Comparison of ENCODE assay signal across 12 cellular contexts in genomic region chr18:10912790-10913560, GRCh38.
A peak's percentile ranks its signal among the peaks of the same experiment; 100 is the strongest.
DNase-seq lines count a peak whose midpoint lies in the region; ATAC-seq, FAIRE-seq and TF ChIP-seq lines count a peak whose summit lies in the region.
"Had no signal": no experiment of that assay in that cellular context is flagged by ENCODE, and none has a peak within 500 bp of the region (broad histone marks: within the 10 kb centered on the region; RNA-seq: fewer than 3 reads in every experiment).

No MANE protein-coding gene starts in this region.

- H3K4me2 ChIP-seq in IMR-90 (ENCODE audit: low read depth, low read length) = no peak overlapping the region
- peak overlapping the region; percentile 24 for H3K4me2 ChIP-seq in endothelial cell of umbilical vein (ENCODE audit: insufficient read depth, low read length)
- H3K4me2 ChIP-seq: PC-9 had no signal

- peak overlapping the region; percentile 64; the same call in 1 of the 2 replicates for H2AK5ac ChIP-seq in IMR-90 (ENCODE audit: low read depth, low read length)

- H3K27ac Mint-ChIP-seq in stimulated activated naive CD8-positive, alpha-beta T cell treated with anti-CD3 and anti-CD28 coated beads, Interleukin-15, amount 100 ng/mL, for 72 hours = no peak overlapping the region
- H3K27ac Mint-ChIP-seq: activated naive CD4-positive, alpha-beta T cell treated with anti-CD3 and anti-CD28 coated beads, Interleukin-2, amount 50 U/mL, for 24 hours had no signal

- TF ChIP-seq CTCF in IMR-90 (conservative IDR thresholded peaks at IDR 0.05; ENCODE audit: low read depth, low read length) (no peak), endothelial cell of umbilical vein (IDR thresholded peaks at IDR 0.05; ENCODE audit: extremely low read depth in 1 of 2, insufficient read depth in 1 of 2, low read depth in 1 of 2, low read length in 2 of 2) (no peak), GM13976 (IDR thresholded peaks at IDR 0.05; ENCODE audit: borderline replicate concordance, control extremely low read depth, extremely low read depth, insufficient read depth, missing control alignments) (no peak)

- H4K5ac ChIP-seq in IMR-90 (ENCODE audit: low read depth, low read length) = no peak overlapping the region

- H3K9me3 ChIP-seq in IMR-90 (ENCODE audit: control insufficient read depth, insufficient read depth, low read length) = no peaks in the 10 kb centered on the region
- no peaks in the 10 kb centered on the region for H3K9me3 ChIP-seq in endothelial cell of umbilical vein (replicated peaks; ENCODE audit: control insufficient read depth, insufficient read depth, low read length)

- H4K8ac ChIP-seq in IMR-90 (ENCODE audit: low read depth in 2 of 2, low read length in 2 of 2) = peak overlapping the region in 1 of 2 experiments; percentile 5; a peak in 1 of 4 replicates

- no peak overlapping the region for H3K9ac ChIP-seq in IMR-90 (ENCODE audit: low read depth, low read length)
- peak overlapping the region; percentile 55 for H3K9ac ChIP-seq in endothelial cell of umbilical vein (replicated peaks; ENCODE audit: extremely low read depth, insufficient read depth, low read length)

- no peaks in the 10 kb centered on the region for H3K27me3 Mint-ChIP-seq in stimulated activated naive CD8-positive, alpha-beta T cell treated with anti-CD3 and anti-CD28 coated beads, Interleukin-15, amount 100 ng/mL, for 72 hours
- H3K27me3 Mint-ChIP-seq: activated naive CD4-positive, alpha-beta T cell treated with anti-CD3 and anti-CD28 coated beads, Interleukin-2, amount 50 U/mL, for 24 hours had no signal

- H3K4ac ChIP-seq in IMR-90 (ENCODE audit: low read depth, low read length) = peak overlapping the region; percentile 85; the same call in 1 of the 2 replicates

- BruUV-seq in IMR-90 (replicated peaks; lab: Mats Ljungman, UMichigan) (no TSS peak), endothelial cell of umbilical vein (replicated peaks; lab: Mats Ljungman, UMichigan) (TSS peak; percentile 45)

- H3K27me3 ChIP-seq in IMR-90 (ENCODE audit: control insufficient read depth, insufficient read depth, low read length) (no peaks in the 10 kb centered on the region), endothelial cell of umbilical vein (ENCODE audit: control insufficient read depth in 2 of 2, insufficient read depth in 2 of 2, low read length in 2 of 2) (no peaks in the 10 kb centered on the region)

- CTCF ChIA-PET in IMR-90 (lab: Yijun Ruan, JAX) = interaction anchor here (0.6 kb wide), 1 partner anchor 361 kb away, joined by 5 read pairs; no protein-coding TSS in a partner anchor
- CTCF ChIA-PET in endothelial cell of umbilical vein (lab: Charles Lee) = interaction anchor here (0.6 to 1.1 kb wide), 3 partner anchors 10 to 128 kb away, joined by 3 to 6 read pairs (median 4); no protein-coding TSS in a partner anchor

- H3K4me3 ChIP-seq in IMR-90 (ENCODE audit: insufficient read depth, low read depth, low read length) = no peak overlapping the region
- H3K4me3 ChIP-seq in endothelial cell of umbilical vein (replicated peaks in 1 of 3; ENCODE audit: insufficient read depth in 1 of 3, low read depth in 1 of 3, low read length in 3 of 3) = no peak overlapping the region
- H3K4me3 ChIP-seq: PC-9 had no signal

- H3K36me3 ChIP-seq in IMR-90 (ENCODE audit: control insufficient read depth, insufficient read depth, low read length) (peaks cover 2% of the 10 kb centered on the region; the same call in 1 of the 2 replicates), endothelial cell of umbilical vein (ENCODE audit: control insufficient read depth in 2 of 2, extremely low read depth in 1 of 2, insufficient read depth in 2 of 2, low read length in 2 of 2) (no peaks in the 10 kb centered on the region)

- peak; percentile 24 for ATAC-seq in IMR-90 (ENCODE audit: low read depth)
- no peak for ATAC-seq in stimulated activated naive CD8-positive, alpha-beta T cell treated with anti-CD3 and anti-CD28 coated beads, Interleukin-15, amount 100 ng/mL, for 72 hours
- no peak for ATAC-seq in SK-N-SH treated with all-trans-retinoic acid at 6 μM for 48 hours

- no peak overlapping the region for H2AK9ac ChIP-seq in IMR-90 (replicated peaks; ENCODE audit: low read depth, low read length, poor library complexity)

- H3K56ac ChIP-seq in IMR-90 (ENCODE audit: extremely low read depth, insufficient read depth, low read length) = no peak overlapping the region

- no peak overlapping the region for H4K91ac ChIP-seq in IMR-90 (ENCODE audit: insufficient read depth, low read depth, low read length)

- TF ChIP-seq POLR2A in IMR-90 (IDR thresholded peaks at IDR 0.05; ENCODE audit: low read depth, low read length) = no peak
- TF ChIP-seq POLR2A in endothelial cell of umbilical vein (IDR thresholded peaks at IDR 0.05; ENCODE audit: low read depth, low read length) = no peak

- H3K27ac ChIP-seq in IMR-90 (ENCODE audit: insufficient read depth, low read length) (peak overlapping the region; percentile 68), endothelial cell of umbilical vein (ENCODE audit: insufficient read depth, low read depth, low read length) (peak overlapping the region; percentile 98)
- H3K27ac ChIP-seq: PC-9 had no signal

- POLR2A ChIA-PET in IMR-90 (lab: Charles Lee; ENCODE audit: unreplicated experiment) = interaction anchor here (0.6 to 0.7 kb wide), 2 partner anchors 10 to 281 kb away, joined by 4 to 5 read pairs; no protein-coding TSS in a partner anchor
- POLR2A ChIA-PET in endothelial cell of umbilical vein (lab: Charles Lee) = no interaction called here

- H3K18ac ChIP-seq in IMR-90 (ENCODE audit: low read depth, low read length) = no peak overlapping the region; the same call in 1 of the 2 replicates

- in situ Hi-C loops in IMR-90 (cut with MboI; ENCODE audit: low sequenced_read_pairs) = no loop called here
- in situ Hi-C loops in GM13976 (cut with MboI; ENCODE audit: low sequenced_read_pairs, unreplicated experiment) = no loop called here

- dilution Hi-C loops in IMR-90 (cut with HindIII; ENCODE audit: low sequenced_read_pairs, unreplicated experiment) = no loop called here
- dilution Hi-C loops in endothelial cell of umbilical vein (cut with MboI; ENCODE audit: extremely low pct_ligation_motif_present, low sequenced_read_pairs) = no loop called here

- H2AFZ ChIP-seq in IMR-90 (replicated peaks; ENCODE audit: low read length, poor library complexity) (no peak overlapping the region), endothelial cell of umbilical vein (ENCODE audit: low read depth, low read length) (peak overlapping the region; percentile 44)
- H2AFZ ChIP-seq: PC-9 had no signal

- no peaks in the 10 kb centered on the region for H3K79me1 ChIP-seq in IMR-90 (ENCODE audit: low read depth in 1 of 2, low read length in 2 of 2)

- intact Hi-C loops in IMR-90 (cut with micrococcal nuclease) (no loop called here), endothelial cell of umbilical vein (cut with micrococcal nuclease) (loop anchor here (1.0 to 5.0 kb wide), 2 partner anchors 14 to 51 kb away; no protein-coding TSS in a partner anchor)

- DNase-seq in A172 (ENCODE audit: low spot score) = peak; percentile 40
- peak; percentile 79 for DNase-seq in IMR-90
- peak; percentile 97 for DNase-seq in endothelial cell of umbilical vein (ENCODE audit: low read depth, low spot score)
- peak; percentile 80 for DNase-seq in myocyte (ENCODE audit: low read depth)
- DNase-seq in SKM-1 (lab: John Stamatoyannopoulos, UW; ENCODE audit: unreplicated experiment) = no peak
- DNase-seq in stimulated activated naive CD8-positive, alpha-beta T cell treated with anti-CD3 and anti-CD28 coated beads, Interleukin-15, amount 100 ng/mL, for 72 hours = no peak
- no peak for DNase-seq in GM13976 (ENCODE audit: low spot score)
- DNase-seq: MV-4-11, NCI-H345, PC-9 had no signal

- no CpG with 5 or more reads among the region's 6 CpGs for WGBS in IMR-90 (ENCODE audit: extremely low coverage in 2 of 2, insufficient read length in 1 of 2), 2 experiments

- H2BK20ac ChIP-seq in IMR-90 (ENCODE audit: low read depth, low read length) = no peak overlapping the region; the same call in 1 of the 2 replicates

- peak overlapping the region; percentile 86 for H3K14ac ChIP-seq in IMR-90 (replicated peaks; ENCODE audit: low read depth, low read length)

- no peak overlapping the region for H2BK5ac ChIP-seq in IMR-90 (ENCODE audit: low read depth, low read length, poor library complexity, severe bottlenecking)

- TF ChIP-seq RAD21 in IMR-90 (IDR thresholded peaks at IDR 0.05; ENCODE audit: low read length) = no peak

- H3K4me1 ChIP-seq in IMR-90 (ENCODE audit: control insufficient read depth, insufficient read depth, low read length) (peaks cover 2% of the 10 kb centered on the region; the same call in 1 of the 2 replicates), endothelial cell of umbilical vein (ENCODE audit: control insufficient read depth, extremely low read depth, insufficient read depth, low read length) (peaks cover 19% of the 10 kb centered on the region)

- H2BK15ac ChIP-seq in IMR-90 (ENCODE audit: low read depth, low read length) = peak overlapping the region; percentile 90; the same call in 1 of the 3 replicates

- H3K4me3 Mint-ChIP-seq in stimulated activated naive CD8-positive, alpha-beta T cell treated with anti-CD3 and anti-CD28 coated beads, Interleukin-15, amount 100 ng/mL, for 72 hours = no peak overlapping the region
- H3K4me3 Mint-ChIP-seq: activated naive CD4-positive, alpha-beta T cell treated with anti-CD3 and anti-CD28 coated beads, Interleukin-2, amount 50 U/mL, for 24 hours had no signal

- FAIRE-seq in endothelial cell of umbilical vein (lab: Jason Lieb, UNC) = peak; percentile 92

- H3K23ac ChIP-seq in IMR-90 (ENCODE audit: low read depth, low read length) = peak overlapping the region; percentile 29; the same call in 1 of the 2 replicates

- H3K4me1 Mint-ChIP-seq in stimulated activated naive CD8-positive, alpha-beta T cell treated with anti-CD3 and anti-CD28 coated beads, Interleukin-15, amount 100 ng/mL, for 72 hours = no peaks in the 10 kb centered on the region
- H3K4me1 Mint-ChIP-seq: activated naive CD4-positive, alpha-beta T cell treated with anti-CD3 and anti-CD28 coated beads, Interleukin-2, amount 50 U/mL, for 24 hours had no signal

- no peaks in the 10 kb centered on the region for H3K9me1 ChIP-seq in IMR-90 (ENCODE audit: insufficient read depth, low read length)
- H3K9me1 ChIP-seq in endothelial cell of umbilical vein (replicated peaks; ENCODE audit: control insufficient read depth, extremely low read depth, insufficient read depth, low read length) = no peaks in the 10 kb centered on the region

- no peaks in the 10 kb centered on the region for H4K20me1 ChIP-seq in IMR-90 (ENCODE audit: insufficient read depth, low read length)
- H4K20me1 ChIP-seq in endothelial cell of umbilical vein (replicated peaks; ENCODE audit: control insufficient read depth, extremely low read depth, insufficient read depth, low read length) = no peaks in the 10 kb centered on the region

- peaks cover 0 to 6% of the 10 kb centered on the region in 2 donors for H3K9me3 Mint-ChIP-seq in stimulated activated naive CD8-positive, alpha-beta T cell treated with anti-CD3 and anti-CD28 coated beads, Interleukin-15, amount 100 ng/mL, for 72 hours
- H3K9me3 Mint-ChIP-seq: activated naive CD4-positive, alpha-beta T cell treated with anti-CD3 and anti-CD28 coated beads, Interleukin-2, amount 50 U/mL, for 24 hours had no signal

- no peaks in the 10 kb centered on the region for H3K79me2 ChIP-seq in endothelial cell of umbilical vein (ENCODE audit: control insufficient read depth, insufficient read depth, low read length)

- peak overlapping the region; percentile 26; the same call in 1 of the 2 replicates for H2BK120ac ChIP-seq in IMR-90 (ENCODE audit: low read depth, low read length)

Comparison
In these comparisons a context has a peak if more than half of its experiments do, and no peak if none do; other contexts are left out.
1. DNase-seq: peak in A172 (single experiment), IMR-90 (single experiment), endothelial cell of umbilical vein (single experiment) and myocyte (single experiment); none in SKM-1 (single experiment), stimulated activated naive CD8-positive, alpha-beta T cell treated with anti-CD3 and anti-CD28 coated beads, Interleukin-15, amount 100 ng/mL, for 72 hours (0 of 2) and GM13976 (single experiment).